ENCODE assay signal across 8 cellular contexts in the genomic region with DNA sequence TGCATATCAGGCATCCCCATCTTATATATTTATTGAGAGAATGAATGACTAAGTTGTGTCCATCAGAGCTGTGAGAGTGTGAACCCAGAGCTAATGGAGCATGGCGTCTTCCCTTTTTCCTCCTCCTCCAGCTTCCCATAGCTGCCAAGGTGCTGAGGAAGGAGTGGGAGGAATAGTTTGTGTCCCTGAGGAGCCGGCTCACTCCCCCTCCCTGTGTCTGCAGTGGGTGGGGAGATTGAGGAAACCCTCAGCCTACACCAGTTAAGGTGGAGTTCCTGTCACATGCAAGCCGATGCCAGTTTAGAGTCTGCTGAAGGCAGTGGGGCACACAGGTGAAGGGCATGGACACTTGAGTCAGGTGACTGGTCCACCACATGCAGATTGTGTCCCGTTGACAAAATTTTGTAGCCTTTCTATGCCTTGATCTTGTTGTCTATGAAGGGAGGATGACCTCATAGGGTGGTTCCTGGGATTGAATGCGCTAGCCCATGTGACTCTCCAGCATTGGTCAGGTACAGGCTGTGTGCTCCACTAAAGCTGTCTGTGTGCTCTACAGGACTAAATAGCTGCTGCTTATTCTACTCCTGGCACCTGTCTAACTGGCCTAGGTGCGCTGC. TPM values are rescaled to one million over a fixed set of nuclear protein-coding genes. Genes with fewer than 3 reads are reported as not detected.
DNase-seq lines count a peak whose midpoint lies in the region; ATAC-seq and TF ChIP-seq lines count a peak whose summit lies in the region.

No MANE protein-coding gene starts in this region.

- no peak for TF ChIP-seq CTCF in HEK293 (tag by site-specific recombination; IDR thresholded peaks at IDR 0.05)
- TF ChIP-seq CTCF in fibroblast of pulmonary artery (IDR thresholded peaks at IDR 0.05; ENCODE audit: low read length, missing control alignments): no peak
- TF ChIP-seq CTCF in gastrocnemius medialis (IDR thresholded peaks at IDR 0.05 in 4 of 5, conservative IDR thresholded peaks at IDR 0.05 in 1 of 5): no peak
- no peak for TF ChIP-seq CTCF in GM13977 (IDR thresholded peaks at IDR 0.05; ENCODE audit: extremely low read depth, insufficient read depth, missing control alignments)

- H3K4me3 Mint-ChIP-seq in T-helper 1 cell treated with Interleukin-12 subunit alpha and Interleukin-12 subunit beta and Interleukin-4 antibody, amounts not matched to agents 30 μg/mL and 1 μg/mL, for 36 hours: no peak overlapping the region

- in situ Hi-C loops in gastrocnemius medialis (cut with MboI; ENCODE audit: low sequenced_read_pairs in 4 of 4): loop anchor here in 1 of 4 donors (10.0 kb wide), 1 partner anchor 63 kb away; the partner anchor contains the start of gene GARRE1
- in situ Hi-C loops in GM13977 (cut with MboI; ENCODE audit: low pct_unique_long_range_greater_than_20kb, low sequenced_read_pairs, unreplicated experiment): no loop called here
- in situ Hi-C loops in HAP-1 (cut with MboI; ENCODE audit: low sequenced_read_pairs): no loop called here

- CTCF ChIA-PET in HEK293 (lab: Yijun Ruan, JAX): interaction anchor here (0.6 to 3.1 kb wide), 8 partner anchors 10 to 1091 kb away, joined by 3 to 21 read pairs (median 4); no protein-coding TSS in a partner anchor

- H3K27me3 Mint-ChIP-seq in T-helper 1 cell treated with Interleukin-12 subunit alpha and Interleukin-12 subunit beta and Interleukin-4 antibody, amounts not matched to agents 30 μg/mL and 1 μg/mL, for 36 hours (ENCODE audit: low read depth): no peaks in the 10 kb centered on the region

- ATAC-seq in gastrocnemius medialis (peak; percentile 55 to 76), HG02885 (IDR thresholded peaks at IDR 0.05; ENCODE audit: poor library complexity, unreplicated experiment) (no peak)

- H3K27ac Mint-ChIP-seq in T-helper 1 cell treated with Interleukin-12 subunit alpha and Interleukin-12 subunit beta and Interleukin-4 antibody, amounts not matched to agents 30 μg/mL and 1 μg/mL, for 36 hours: peak overlapping the region; percentile 12

- H3K4me1 ChIP-seq in HEK293 (ENCODE audit: control insufficient read depth, insufficient read depth, low read length): peaks cover 30% of the 10 kb centered on the region
- peaks cover 68 to 77% of the 10 kb centered on the region in 2 donors for H3K4me1 ChIP-seq in gastrocnemius medialis
- H3K4me1 ChIP-seq in HAP-1: no peaks in the 10 kb centered on the region; the same call in 1 of the 2 replicates

- no peaks in the 10 kb centered on the region for H3K9me3 ChIP-seq in HEK293 (ENCODE audit: control insufficient read depth, insufficient read depth, low read depth, low read length)
- H3K9me3 ChIP-seq in gastrocnemius medialis: no peaks in the 10 kb centered on the region
- no peaks in the 10 kb centered on the region for H3K9me3 ChIP-seq in HAP-1

- H3K36me3 ChIP-seq in HEK293 (ENCODE audit: control insufficient read depth in 2 of 2, insufficient read depth in 1 of 2, low read length in 2 of 2) (peaks cover 13 to 32% of the 10 kb centered on the region in 2 experiments), gastrocnemius medialis (peaks cover 0 to 12% of the 10 kb centered on the region in 2 donors), HAP-1 (replicated peaks) (no peaks in the 10 kb centered on the region)

- no peak for TF ChIP-seq POLR2A in gastrocnemius medialis (IDR thresholded peaks at IDR 0.05)

- intact Hi-C loops in gastrocnemius medialis (cut with DNase I; ENCODE audit: low total_unique reads): loop anchor here (5.0 kb wide), 1 partner anchor 55 kb away; no protein-coding TSS in a partner anchor

- H3K9me3 Mint-ChIP-seq in T-helper 1 cell treated with Interleukin-12 subunit alpha and Interleukin-12 subunit beta and Interleukin-4 antibody, amounts not matched to agents 30 μg/mL and 1 μg/mL, for 36 hours: no peaks in the 10 kb centered on the region

- peaks cover 7% of the 10 kb centered on the region for H3K36me3 Mint-ChIP-seq in T-helper 1 cell treated with Interleukin-12 subunit alpha and Interleukin-12 subunit beta and Interleukin-4 antibody, amounts not matched to agents 30 μg/mL and 1 μg/mL, for 36 hours (ENCODE audit: low read depth)

- peaks cover 13% of the 10 kb centered on the region for H3K4me1 Mint-ChIP-seq in T-helper 1 cell treated with Interleukin-12 subunit alpha and Interleukin-12 subunit beta and Interleukin-4 antibody, amounts not matched to agents 30 μg/mL and 1 μg/mL, for 36 hours (ENCODE audit: low read depth)

- H3K4me3 ChIP-seq in HEK293 (ENCODE audit: low read depth, low read length): no peak overlapping the region
- H3K4me3 ChIP-seq in fibroblast of pulmonary artery (replicated peaks; ENCODE audit: low read depth, low read length): no peak overlapping the region
- H3K4me3 ChIP-seq in gastrocnemius medialis: no peak overlapping the region
- H3K4me3 ChIP-seq in HAP-1: no peak overlapping the region

- peak overlapping the region; percentile 3; the same call in 1 of the 2 replicates for H3K27ac ChIP-seq in HEK293 (ENCODE audit: extremely low read depth, low read depth, low read length)
- H3K27ac ChIP-seq in gastrocnemius medialis: peak overlapping the region; percentile 71 to 84 (median 80)

- H3K27me3 ChIP-seq in gastrocnemius medialis (no peaks in the 10 kb centered on the region), HAP-1 (ENCODE audit: low read depth) (no peaks in the 10 kb centered on the region)

- POLR2A ChIA-PET in HEK293 (lab: Yijun Ruan, JAX): interaction anchor here (0.5 to 1.3 kb wide), 5 partner anchors 26 to 156 kb away, joined by 3 read pairs; no protein-coding TSS in a partner anchor

- DNase-seq in fibroblast of pulmonary artery (ENCODE audit: low read depth) (peak; percentile 41), gastrocnemius medialis (peak; percentile 31 to 46), NCI-H526 (lab: John Stamatoyannopoulos, UW) (no peak), GM13977 (ENCODE audit: low spot score) (no peak), HAP-1 (ENCODE audit: low spot score in 2 of 2) (no peak)

TF ChIP-seq in HEK293, 187 proteins besides CTCF, POLR2A, EP300 and RAD21 (continues in another document):
- TF ChIP-seq, protein P1, sequence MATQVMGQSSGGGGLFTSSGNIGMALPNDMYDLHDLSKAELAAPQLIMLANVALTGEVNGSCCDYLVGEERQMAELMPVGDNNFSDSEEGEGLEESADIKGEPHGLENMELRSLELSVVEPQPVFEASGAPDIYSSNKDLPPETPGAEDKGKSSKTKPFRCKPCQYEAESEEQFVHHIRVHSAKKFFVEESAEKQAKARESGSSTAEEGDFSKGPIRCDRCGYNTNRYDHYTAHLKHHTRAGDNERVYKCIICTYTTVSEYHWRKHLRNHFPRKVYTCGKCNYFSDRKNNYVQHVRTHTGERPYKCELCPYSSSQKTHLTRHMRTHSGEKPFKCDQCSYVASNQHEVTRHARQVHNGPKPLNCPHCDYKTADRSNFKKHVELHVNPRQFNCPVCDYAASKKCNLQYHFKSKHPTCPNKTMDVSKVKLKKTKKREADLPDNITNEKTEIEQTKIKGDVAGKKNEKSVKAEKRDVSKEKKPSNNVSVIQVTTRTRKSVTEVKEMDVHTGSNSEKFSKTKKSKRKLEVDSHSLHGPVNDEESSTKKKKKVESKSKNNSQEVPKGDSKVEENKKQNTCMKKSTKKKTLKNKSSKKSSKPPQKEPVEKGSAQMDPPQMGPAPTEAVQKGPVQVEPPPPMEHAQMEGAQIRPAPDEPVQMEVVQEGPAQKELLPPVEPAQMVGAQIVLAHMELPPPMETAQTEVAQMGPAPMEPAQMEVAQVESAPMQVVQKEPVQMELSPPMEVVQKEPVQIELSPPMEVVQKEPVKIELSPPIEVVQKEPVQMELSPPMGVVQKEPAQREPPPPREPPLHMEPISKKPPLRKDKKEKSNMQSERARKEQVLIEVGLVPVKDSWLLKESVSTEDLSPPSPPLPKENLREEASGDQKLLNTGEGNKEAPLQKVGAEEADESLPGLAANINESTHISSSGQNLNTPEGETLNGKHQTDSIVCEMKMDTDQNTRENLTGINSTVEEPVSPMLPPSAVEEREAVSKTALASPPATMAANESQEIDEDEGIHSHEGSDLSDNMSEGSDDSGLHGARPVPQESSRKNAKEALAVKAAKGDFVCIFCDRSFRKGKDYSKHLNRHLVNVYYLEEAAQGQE (tag by site-specific recombination; IDR thresholded peaks at IDR 0.05): peak; percentile 38; the same call in 1 of the 2 replicates
- TF ChIP-seq SCRT2 (tag by site-specific recombination; IDR thresholded peaks at IDR 0.05) (no peak), YY1 (tag by site-specific recombination; IDR thresholded peaks at IDR 0.05) (no peak), ZFP37 (tag by site-specific recombination; IDR thresholded peaks at IDR 0.05) (peak; percentile 75; the same call in 1 of the 2 replicates), ZNF585B (tag by site-specific recombination; IDR thresholded peaks at IDR 0.05) (no peak), KLF10 (tag by site-specific recombination; IDR thresholded peaks at IDR 0.05) (no peak), ZNF324 (tag by site-specific recombination; IDR thresholded peaks at IDR 0.05) (0 out of 2 replicates have a peak, but pooled peaks have one; percentile 39), ZFP41 (tag by site-specific recombination; IDR thresholded peaks at IDR 0.05; ENCODE audit: borderline replicate concordance) (no peak)

RNA-seq across cellular contexts. Expression of gene GPI, which starts 47.6 kb away (rescaled TPM):
- total RNA-seq in gastrocnemius medialis: 100 to 1,000 TPM in 3 of 4 donors, 10 to 100 TPM in 1; 83.2 to 231 (median 173) TPM

Comparison
In these comparisons a context has a peak if more than half of its experiments do, and no peak if none do; other contexts are left out.
1. DNase-seq: peak in fibroblast of pulmonary artery (single experiment) and gastrocnemius medialis (2 of 2); none in NCI-H526 (0 of 2), GM13977 (single experiment) and HAP-1 (0 of 2).